8 cellular contexts compared by ENCODE assay signal in the genomic region with DNA sequence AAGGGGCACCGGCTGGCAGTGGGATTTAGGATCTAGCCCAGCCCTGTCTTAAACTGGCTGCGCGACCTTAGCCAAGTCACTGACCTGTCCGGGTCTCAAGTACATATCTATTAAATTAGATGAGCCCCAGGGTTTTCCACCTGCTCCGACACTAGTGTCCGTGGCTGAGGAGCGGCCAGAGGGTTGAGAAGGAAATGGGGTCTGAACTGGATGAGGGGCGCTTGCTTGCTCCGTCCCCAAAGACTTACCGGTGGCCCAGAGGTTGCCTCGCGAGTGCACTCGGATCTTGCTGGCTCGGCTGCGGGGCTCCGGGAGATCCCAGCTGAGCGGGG. TPM values are rescaled to one million over a fixed set of nuclear protein-coding genes. Genes with fewer than 3 reads are reported as not detected.
DNase-seq lines count a peak whose midpoint lies in the region; ATAC-seq and TF ChIP-seq lines count a peak whose summit lies in the region.

No MANE protein-coding gene starts in this region.

- no peaks in the 10 kb centered on the region; the same call in 1 of the 2 replicates for H4K20me1 ChIP-seq in DND-41 (ENCODE audit: insufficient read depth, low read length)
- H4K20me1 ChIP-seq in PC-9 (ENCODE audit: insufficient read depth), result no peaks in the 10 kb centered on the region

- H3K9me3 ChIP-seq in DND-41 (ENCODE audit: insufficient read depth, low read length, severe bottlenecking), result no peaks in the 10 kb centered on the region
- H3K9me3 ChIP-seq in PC-9 (ENCODE audit: insufficient read depth, low read depth), result no peaks in the 10 kb centered on the region
- H3K9me3 ChIP-seq in esophagus (ENCODE audit: control insufficient read depth in 2 of 2, insufficient read depth in 1 of 2, low read depth in 1 of 2, low read length in 1 of 2), result no peaks in the 10 kb centered on the region
- H3K9me3 ChIP-seq in trophoblast cell (ENCODE audit: insufficient read depth, low read depth, low read length), result no peaks in the 10 kb centered on the region

- CTCF ChIA-PET in PC-9 (lab: Charles Lee), result no interaction called here

- H3K27ac ChIP-seq in DND-41 (ENCODE audit: low read length), result peak overlapping the region; percentile 30; the same call in 1 of the 2 replicates
- H3K27ac ChIP-seq in PC-9, result peak overlapping the region; percentile 83
- peak overlapping the region; percentile 59 to 81 for H3K27ac ChIP-seq in esophagus (ENCODE audit: low read depth in 2 of 2, low read length in 1 of 2)
- no peak overlapping the region for H3K27ac ChIP-seq in trophoblast cell (ENCODE audit: low read depth, low read length)

- H2BK5ac ChIP-seq in trophoblast cell (ENCODE audit: low read depth, low read length, poor library complexity), result no peak overlapping the region

- H3K18ac ChIP-seq in trophoblast cell (ENCODE audit: low read length), result peak overlapping the region; percentile 32

- H3K4me3 ChIP-seq in DND-41 (ENCODE audit: low read depth in 1 of 2, low read length in 2 of 2) (peak overlapping the region; percentile 34 to 61; a peak in 3 of 4 replicates), PC-9 (peak overlapping the region; percentile 70), esophagus (ENCODE audit: low read depth in 1 of 2, low read length in 2 of 2) (peak overlapping the region; percentile 54 to 57), trophoblast cell (ENCODE audit: low read depth, low read length) (peak overlapping the region; percentile 63)

- H4K8ac ChIP-seq in trophoblast cell (ENCODE audit: low read depth, low read length), result peak overlapping the region; percentile 89

- intact Hi-C loops in PC-9 (cut with micrococcal nuclease; ENCODE audit: unreplicated experiment), result loop anchor here (5.0 to 10.0 kb wide), 2 partner anchors 90 to 127 kb away; partner anchors contain the start of gene ZNF592

- TF ChIP-seq CTCF in DND-41 (IDR thresholded peaks at IDR 0.05; ENCODE audit: borderline replicate concordance, extremely low read depth, low read length, poor library complexity, severe bottlenecking), result no peak
- no peak for TF ChIP-seq CTCF in PC-9 (conservative IDR thresholded peaks at IDR 0.05)

- no peak overlapping the region for H3K23ac ChIP-seq in trophoblast cell (ENCODE audit: low read length)

- H2BK120ac ChIP-seq in trophoblast cell (ENCODE audit: insufficient read depth, low read length, poor library complexity), result peak overlapping the region; percentile 8

- no peak overlapping the region for H2BK12ac ChIP-seq in trophoblast cell (ENCODE audit: low read length)

- H3K27me3 ChIP-seq in DND-41 (ENCODE audit: insufficient read depth, low read length, poor library complexity) (no peaks in the 10 kb centered on the region), PC-9 (ENCODE audit: insufficient read depth, low read depth) (no peaks in the 10 kb centered on the region), esophagus (ENCODE audit: control insufficient read depth in 1 of 2, insufficient read depth in 2 of 2, low read length in 2 of 2) (no peaks in the 10 kb centered on the region), trophoblast cell (ENCODE audit: insufficient read depth, low read length) (no peaks in the 10 kb centered on the region)

- H3K4me2 ChIP-seq in DND-41 (ENCODE audit: insufficient read depth, low read length), result peak overlapping the region; percentile 77
- H3K4me2 ChIP-seq in PC-9, result peak overlapping the region; percentile 77
- peak overlapping the region; percentile 84 for H3K4me2 ChIP-seq in trophoblast cell (ENCODE audit: low read length)

- H3F3A ChIP-seq in PC-9 (ENCODE audit: insufficient read depth, low read depth), result peaks cover 63% of the 10 kb centered on the region; the same call in 1 of the 2 replicates

- POLR2A ChIA-PET in PC-9 (lab: Charles Lee; ENCODE audit: unreplicated experiment), result no interaction called here

- no TSS peak for BruUV-seq in PC-9 (replicated peaks; lab: Mats Ljungman, UMichigan)

- H4K91ac ChIP-seq in trophoblast cell (ENCODE audit: low read depth, low read length), result peak overlapping the region; percentile 69

- H3K79me2 ChIP-seq in DND-41 (ENCODE audit: insufficient read depth, low read length) (peaks cover 14% of the 10 kb centered on the region), PC-9 (ENCODE audit: low read depth) (peaks cover 16% of the 10 kb centered on the region), trophoblast cell (ENCODE audit: control insufficient read depth, insufficient read depth, low read length, poor library complexity) (peaks cover 8% of the 10 kb centered on the region)

- H3K9ac ChIP-seq in DND-41 (ENCODE audit: low read depth, low read length) (peak overlapping the region; percentile 69), trophoblast cell (ENCODE audit: low read length) (no peak overlapping the region)

- H2AFZ ChIP-seq in DND-41 (ENCODE audit: low read depth, low read length) (peak overlapping the region; percentile 65), PC-9 (peak overlapping the region; percentile 86), trophoblast cell (ENCODE audit: insufficient read depth, low read length, poor library complexity) (peak overlapping the region; percentile 56)

- peak overlapping the region; percentile 60 for H4K12ac ChIP-seq in trophoblast cell (ENCODE audit: low read depth, low read length)

- no peaks in the 10 kb centered on the region for H3K9me2 ChIP-seq in PC-9 (ENCODE audit: insufficient read depth)

- peak overlapping the region; percentile 80 for H3K14ac ChIP-seq in trophoblast cell (ENCODE audit: low read length)

- H2AK5ac ChIP-seq in trophoblast cell (ENCODE audit: low read length), result no peak overlapping the region

- 16 to 17% methylated on average over 17 of the region's 17 CpGs for WGBS in esophagus, 2 donors
- WGBS in trophoblast cell (ENCODE audit: extremely low coverage, insufficient coverage, insufficient read length), result no CpG with 5 or more reads among the region's 17 CpGs

- DNase-seq in DND-41, result no peak
- DNase-seq in PC-9, result no peak
- DNase-seq in trophoblast cell, result no peak
- DNase-seq in activated CD4-positive, alpha-beta T cell treated with anti-CD3 and anti-CD28 coated beads for 1 hour, result no peak

- no peak overlapping the region for H3K4ac ChIP-seq in trophoblast cell (ENCODE audit: low read depth, low read length)

- H3K36me3 ChIP-seq in DND-41 (ENCODE audit: insufficient read depth, low read length) (peaks cover 2% of the 10 kb centered on the region), PC-9 (ENCODE audit: low read depth) (peaks cover under 1% of the 10 kb centered on the region; the same call in 1 of the 2 replicates), esophagus (ENCODE audit: control insufficient read depth in 2 of 2, insufficient read depth in 2 of 2, low read length in 1 of 2) (no peaks in the 10 kb centered on the region), trophoblast cell (ENCODE audit: control insufficient read depth in 1 of 2, insufficient read depth in 2 of 2, low read length in 2 of 2) (peaks cover 4 to 5% of the 10 kb centered on the region in 2 experiments)

- peaks cover 8% of the 10 kb centered on the region for H3K79me1 ChIP-seq in trophoblast cell (ENCODE audit: low read length)

- ATAC-seq in DND-41 (ENCODE audit: insufficient read depth, low read depth) (no peak), HG02973 (IDR thresholded peaks at IDR 0.05; ENCODE audit: unreplicated experiment) (no peak), HG03175 (IDR thresholded peaks at IDR 0.05; ENCODE audit: unreplicated experiment) (no peak), HG03342 (IDR thresholded peaks at IDR 0.05; ENCODE audit: unreplicated experiment) (no peak)

- peaks cover 45% of the 10 kb centered on the region for H3K4me1 ChIP-seq in DND-41 (ENCODE audit: insufficient read depth, low read length)
- peaks cover 28% of the 10 kb centered on the region for H3K4me1 ChIP-seq in PC-9 (replicated peaks; ENCODE audit: insufficient read depth)
- H3K4me1 ChIP-seq in esophagus (ENCODE audit: control insufficient read depth in 2 of 2, insufficient read depth in 2 of 2, low read length in 1 of 2), result peaks cover 4 to 16% of the 10 kb centered on the region in 2 donors
- peaks cover 7% of the 10 kb centered on the region in 2 experiments for H3K4me1 ChIP-seq in trophoblast cell (ENCODE audit: control insufficient read depth in 1 of 2, insufficient read depth in 2 of 2, low read length in 2 of 2)

RNA-seq across cellular contexts. Expression of gene NMB, which starts 0.3 kb away (rescaled TPM):
- 66.7 and 77.1 TPM in 2 replicates for total RNA-seq in PC-9 (2021)
- 1 to 10 TPM; 1.5 to 5.2 TPM for polyA plus RNA-seq in esophagus
- polyA plus RNA-seq in trophoblast cell (2013), result 9.5 and 10.1 TPM in 2 replicates

RNA-seq across cellular contexts. Expression of gene WDR73, which starts 3.6 kb away (rescaled TPM):
- total RNA-seq in PC-9 (2021), result 22.9 and 29.5 TPM in 2 replicates
- polyA plus RNA-seq in esophagus, result 10 to 100 TPM; 15.8 to 16.6 TPM
- polyA plus RNA-seq in trophoblast cell (2013), result 12.8 and 12.9 TPM in 2 replicates

RNA-seq across cellular contexts. Expression of gene ZSCAN2, which starts 56.9 kb away (rescaled TPM):
- 9.7 and 11.3 TPM in 2 replicates for total RNA-seq in PC-9 (2021)
- polyA plus RNA-seq in esophagus, result under 1 TPM; 0.71 to 0.81 TPM
- 10.0 and 10.5 TPM in 2 replicates for polyA plus RNA-seq in trophoblast cell (2013)

RNA-seq across cellular contexts. Expression of gene SEC11A, which starts 58.2 kb away (rescaled TPM):
- 146 and 174 TPM in 2 replicates for total RNA-seq in PC-9 (2021)
- polyA plus RNA-seq in esophagus, result 10 to 100 TPM; 67.3 to 74.6 TPM
- polyA plus RNA-seq in trophoblast cell (2013), result 316 and 319 TPM in 2 replicates
